Comparison of ENCODE assay signal across 8 cellular contexts in genomic region chr9:127525426-127526188, GRCh38.
A peak's percentile ranks its signal among the peaks of the same experiment; 100 is the strongest.
DNase-seq lines count a peak whose midpoint lies in the region; ATAC-seq, FAIRE-seq and TF ChIP-seq lines count a peak whose summit lies in the region.

No MANE protein-coding gene starts in this region.

- H3K4me2 ChIP-seq in Loucy (ENCODE audit: low read depth, low read length, poor library complexity, severe bottlenecking) = no peak overlapping the region

- no peak overlapping the region for H3K9ac ChIP-seq in Loucy (ENCODE audit: low read depth, low read length, poor library complexity, severe bottlenecking)

- ATAC-seq in naive B cell (ENCODE audit: low read depth in 2 of 2) (peak in 1 of 2 donors; percentile 39), HG03280 (IDR thresholded peaks at IDR 0.05; ENCODE audit: unreplicated experiment) (no peak), GM19455 (IDR thresholded peaks at IDR 0.05; ENCODE audit: unreplicated experiment) (no peak)

- no peaks in the 10 kb centered on the region for H3K9me2 ChIP-seq in Loucy (replicated peaks; ENCODE audit: low read depth, low read length)

- H3K36me3 ChIP-seq in Loucy (ENCODE audit: insufficient read depth, low read length) = peaks cover 52% of the 10 kb centered on the region

- H3K4me3 Mint-ChIP-seq in naive B cell = no peak overlapping the region

- no peak overlapping the region for H3K27ac Mint-ChIP-seq in naive B cell

- DNase-seq in DMS53 treated with DMSO at 0.1 percent for 48 hours (lab: John Stamatoyannopoulos, UW; ENCODE audit: unreplicated experiment) (peak; percentile 29), cardiac fibroblast (ENCODE audit: low read depth in 2 of 2) (peak; percentile 67 to 75), naive B cell (peak; percentile 9), frontal cortex (ENCODE audit: low spot score in 2 of 2) (no peak), cerebellar cortex (ENCODE audit: low spot score) (no peak)

- FAIRE-seq in frontal cortex (lab: Jason Lieb, UNC) = no peak

- H3F3A ChIP-seq in Loucy (ENCODE audit: low read depth) = no peaks in the 10 kb centered on the region

- H3K4me1 Mint-ChIP-seq in naive B cell = no peaks in the 10 kb centered on the region

- peaks cover 21% of the 10 kb centered on the region; the same call in 1 of the 2 replicates for H3K9me3 ChIP-seq in Loucy (ENCODE audit: insufficient read depth, low read depth, low read length)

- H3K27me3 ChIP-seq in Loucy (ENCODE audit: insufficient read depth, low read length, poor library complexity, severe bottlenecking) = no peaks in the 10 kb centered on the region

- H2AFZ ChIP-seq in Loucy (ENCODE audit: low read length) = no peak overlapping the region

- H3K9me3 Mint-ChIP-seq in naive B cell = peaks cover 6 to 30% (median 27%) of the 10 kb centered on the region in 7 donors

- H3K36me3 Mint-ChIP-seq in naive B cell = peaks cover 4 to 16% of the 10 kb centered on the region in 2 donors

- H3K4me1 ChIP-seq in Loucy (ENCODE audit: insufficient read depth, low read length, poor library complexity, severe bottlenecking) = no peaks in the 10 kb centered on the region

- H3K4me3 ChIP-seq in Loucy (ENCODE audit: low read length, poor library complexity, severe bottlenecking) (no peak overlapping the region), cardiac fibroblast (replicated peaks in 1 of 2; ENCODE audit: low read depth in 2 of 2, low read length in 2 of 2) (no peak overlapping the region)

- H4K20me1 ChIP-seq in Loucy (ENCODE audit: insufficient read depth, low read length, poor library complexity, severe bottlenecking) = no peaks in the 10 kb centered on the region

- TF ChIP-seq CTCF in Loucy (conservative IDR thresholded peaks at IDR 0.05; ENCODE audit: low read length) (peak; percentile 66), cardiac fibroblast (IDR thresholded peaks at IDR 0.05; ENCODE audit: low read depth, low read length) (peak; percentile 81)

- H3K79me2 ChIP-seq in Loucy (ENCODE audit: insufficient read depth, low read length) = no peaks in the 10 kb centered on the region

- H3K27me3 Mint-ChIP-seq in naive B cell = no peaks in the 10 kb centered on the region

Comparison
In these comparisons a context has a peak if more than half of its experiments do, and no peak if none do; other contexts are left out.
1. DNase-seq: peak in DMS53 treated with DMSO at 0.1 percent for 48 hours (single experiment), cardiac fibroblast (2 of 2) and naive B cell (single experiment); none in frontal cortex (0 of 2) and cerebellar cortex (single experiment).